In the genomic region with DNA sequence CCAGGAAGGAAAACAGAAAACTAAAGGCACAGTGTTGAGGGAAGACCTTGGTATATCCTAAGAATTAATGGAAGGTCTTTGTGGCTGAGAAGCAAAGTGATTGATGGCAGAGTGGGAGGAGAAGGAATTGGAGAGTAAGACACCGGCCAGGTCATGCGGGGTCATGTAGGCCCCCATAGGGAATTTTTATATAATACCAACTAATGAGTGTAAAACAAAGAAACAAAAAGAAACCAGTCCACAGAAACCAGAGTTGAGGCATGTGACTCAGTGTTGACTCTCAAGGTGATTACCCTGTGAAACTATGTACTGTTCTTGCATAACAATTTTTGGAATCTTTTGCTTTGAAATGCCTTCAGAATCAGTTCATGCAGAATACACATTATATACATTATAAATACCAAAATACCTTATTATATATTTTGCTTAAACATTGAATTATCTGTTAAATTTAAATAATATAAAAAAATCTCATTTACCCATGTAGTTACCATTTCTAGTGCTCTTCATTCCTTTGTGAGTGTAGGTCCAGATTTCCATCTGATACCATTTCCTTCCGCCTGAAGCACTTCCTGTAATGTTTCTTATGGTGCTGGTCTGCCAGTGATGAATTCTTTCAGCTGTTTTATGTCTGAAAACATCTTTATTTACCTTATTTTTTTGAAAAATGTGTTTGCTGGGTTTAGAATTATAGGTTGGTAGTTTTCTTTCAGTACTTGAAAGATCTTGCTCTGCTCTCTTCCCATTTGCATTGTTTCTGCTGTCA, we compare ENCODE assay signal across 10 cellular contexts. TPM values are rescaled to one million over a fixed set of nuclear protein-coding genes. Genes with fewer than 3 reads are reported as not detected.
DNase-seq lines count a peak whose midpoint lies in the region; ATAC-seq and TF ChIP-seq lines count a peak whose summit lies in the region.
"Had no signal": no experiment of that assay in that cellular context is flagged by ENCODE, and none has a peak within 500 bp of the region (broad histone marks: within the 10 kb centered on the region; RNA-seq: fewer than 3 reads in every experiment).

No MANE protein-coding gene starts in this region.

- peak; percentile 11 for DNase-seq in stimulated activated CD4-positive, alpha-beta T cell treated with anti-CD3 and anti-CD28 coated beads, Interleukin-4, amount 100 ng/mL, for 1 hour
- no peak for DNase-seq in stimulated activated CD4-positive, alpha-beta T cell treated with anti-CD3 and anti-CD28 coated beads, Interleukin-1b, Interleukin-23, amount 100 ng/mL, for 48 hours
- DNase-seq in WTC11 (ENCODE audit: low spot score) (no peak), fibroblast of the aortic adventitia (ENCODE audit: low read depth) (peak; percentile 88), caudate nucleus (lab: John Stamatoyannopoulos, UW) (no peak), NCI-H1092 (lab: John Stamatoyannopoulos, UW) (no peak)
- DNase-seq in activated effector memory CD4-positive, alpha-beta T cell treated with anti-CD3 and anti-CD28 coated beads, Interleukin-2, amount 50 U/mL, for 16 hours, result no peak

- no peak overlapping the region for H3K4me3 ChIP-seq in fibroblast of the aortic adventitia (ENCODE audit: low read depth, low read length)
- H3K4me3 ChIP-seq: coronary artery, prostate gland had no signal

- peaks cover 7% of the 10 kb centered on the region for H3K36me3 Mint-ChIP-seq in WTC11

- H3K27ac Mint-ChIP-seq in WTC11, result no peak overlapping the region

- H3K4me3 Mint-ChIP-seq in WTC11, result no peak overlapping the region

- CTCF ChIA-PET in WTC11 (lab: Charles Lee), result no interaction called here

- H3K27ac ChIP-seq in caudate nucleus (ENCODE audit: low read depth, low read length), result no peak overlapping the region
- H3K27ac ChIP-seq: coronary artery, prostate gland had no signal

- peaks cover 22% of the 10 kb centered on the region for H3K9me3 Mint-ChIP-seq in WTC11

- POLR2A ChIA-PET in WTC11 (lab: Charles Lee), result no interaction called here

- no peaks in the 10 kb centered on the region; the same call in none of the 2 replicates for H3K27me3 Mint-ChIP-seq in WTC11 (ENCODE audit: low read depth)

- ATAC-seq in WTC11 (no peak), GM21717 (IDR thresholded peaks at IDR 0.05; ENCODE audit: unreplicated experiment) (no peak)

- TF ChIP-seq CTCF in WTC11 (IDR thresholded peaks at IDR 0.05) (no peak), fibroblast of the aortic adventitia (IDR thresholded peaks at IDR 0.05; ENCODE audit: insufficient read depth, low read length) (no peak)

- no peaks in the 10 kb centered on the region for H3K4me1 Mint-ChIP-seq in WTC11

TF ChIP-seq in WTC11, 78 proteins besides CTCF, POLR2A, EP300 and RAD21:
- TF ChIP-seq, protein P1, sequence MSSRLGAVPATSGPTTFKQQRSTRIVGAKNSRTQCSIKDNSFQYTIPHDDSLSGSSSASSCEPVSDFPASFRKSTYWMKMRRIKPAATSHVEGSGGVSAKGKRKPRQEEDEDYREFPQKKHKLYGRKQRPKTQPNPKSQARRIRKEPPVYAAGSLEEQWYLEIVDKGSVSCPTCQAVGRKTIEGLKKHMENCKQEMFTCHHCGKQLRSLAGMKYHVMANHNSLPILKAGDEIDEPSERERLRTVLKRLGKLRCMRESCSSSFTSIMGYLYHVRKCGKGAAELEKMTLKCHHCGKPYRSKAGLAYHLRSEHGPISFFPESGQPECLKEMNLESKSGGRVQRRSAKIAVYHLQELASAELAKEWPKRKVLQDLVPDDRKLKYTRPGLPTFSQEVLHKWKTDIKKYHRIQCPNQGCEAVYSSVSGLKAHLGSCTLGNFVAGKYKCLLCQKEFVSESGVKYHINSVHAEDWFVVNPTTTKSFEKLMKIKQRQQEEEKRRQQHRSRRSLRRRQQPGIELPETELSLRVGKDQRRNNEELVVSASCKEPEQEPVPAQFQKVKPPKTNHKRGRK (CRISPR knock-in tag; IDR thresholded peaks at IDR 0.05; ENCODE audit: borderline replicate concordance), result no peak
- TF ChIP-seq, protein P2, sequence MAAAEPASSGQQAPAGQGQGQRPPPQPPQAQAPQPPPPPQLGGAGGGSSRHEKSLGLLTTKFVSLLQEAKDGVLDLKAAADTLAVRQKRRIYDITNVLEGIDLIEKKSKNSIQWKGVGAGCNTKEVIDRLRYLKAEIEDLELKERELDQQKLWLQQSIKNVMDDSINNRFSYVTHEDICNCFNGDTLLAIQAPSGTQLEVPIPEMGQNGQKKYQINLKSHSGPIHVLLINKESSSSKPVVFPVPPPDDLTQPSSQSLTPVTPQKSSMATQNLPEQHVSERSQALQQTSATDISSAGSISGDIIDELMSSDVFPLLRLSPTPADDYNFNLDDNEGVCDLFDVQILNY (CRISPR knock-in tag; IDR thresholded peaks at IDR 0.05), result no peak
- TF ChIP-seq ZNF219 (CRISPR knock-in tag; IDR thresholded peaks at IDR 0.05; ENCODE audit: borderline replicate concordance), result no peak
- peak; percentile 46; the same call in 1 of the 2 replicates for TF ChIP-seq GABPB1 (CRISPR knock-in tag; IDR thresholded peaks at IDR 0.05)

RNA-seq across cellular contexts. Expression of a gene that starts 8.6 kb away (rescaled TPM):
- total RNA-seq in WTC11 (2021) (0.21 to 0.62 TPM (median 0.39 TPM) in 3 replicates), fibroblast of the aortic adventitia (ENCODE audit: low replicate concordance) (73.5 and 97.1 TPM in 2 replicates)

RNA-seq across cellular contexts. Expression of a gene that starts 49.4 kb away (rescaled TPM):
- not detected in 3 replicates for total RNA-seq in WTC11 (2021)
- total RNA-seq in fibroblast of the aortic adventitia (ENCODE audit: low replicate concordance), result under 0.01 and 0.08 TPM in 2 replicates
- total RNA-seq: prostate gland had no signal

Comparison
In these comparisons a context has a peak if more than half of its experiments do, and no peak if none do; other contexts are left out.
1. DNase-seq: peak in stimulated activated CD4-positive, alpha-beta T cell treated with anti-CD3 and anti-CD28 coated beads, Interleukin-4, amount 100 ng/mL, for 1 hour (single experiment) and fibroblast of the aortic adventitia (single experiment); none in stimulated activated CD4-positive, alpha-beta T cell treated with anti-CD3 and anti-CD28 coated beads, Interleukin-1b, Interleukin-23, amount 100 ng/mL, for 48 hours (single experiment), WTC11 (single experiment), caudate nucleus (0 of 61), activated effector memory CD4-positive, alpha-beta T cell treated with anti-CD3 and anti-CD28 coated beads, Interleukin-2, amount 50 U/mL, for 16 hours (single experiment) and NCI-H1092 (single experiment).
2. RNA of a gene that starts 8.6 kb away (total RNA-seq): 73.5 to 97.1 TPM in fibroblast of the aortic adventitia; 0.21 to 0.62 TPM in WTC11; every median in the first group is over 10 times any median in the second.